Comparison of ENCODE assay signal across 11 cellular contexts in the genomic region with DNA sequence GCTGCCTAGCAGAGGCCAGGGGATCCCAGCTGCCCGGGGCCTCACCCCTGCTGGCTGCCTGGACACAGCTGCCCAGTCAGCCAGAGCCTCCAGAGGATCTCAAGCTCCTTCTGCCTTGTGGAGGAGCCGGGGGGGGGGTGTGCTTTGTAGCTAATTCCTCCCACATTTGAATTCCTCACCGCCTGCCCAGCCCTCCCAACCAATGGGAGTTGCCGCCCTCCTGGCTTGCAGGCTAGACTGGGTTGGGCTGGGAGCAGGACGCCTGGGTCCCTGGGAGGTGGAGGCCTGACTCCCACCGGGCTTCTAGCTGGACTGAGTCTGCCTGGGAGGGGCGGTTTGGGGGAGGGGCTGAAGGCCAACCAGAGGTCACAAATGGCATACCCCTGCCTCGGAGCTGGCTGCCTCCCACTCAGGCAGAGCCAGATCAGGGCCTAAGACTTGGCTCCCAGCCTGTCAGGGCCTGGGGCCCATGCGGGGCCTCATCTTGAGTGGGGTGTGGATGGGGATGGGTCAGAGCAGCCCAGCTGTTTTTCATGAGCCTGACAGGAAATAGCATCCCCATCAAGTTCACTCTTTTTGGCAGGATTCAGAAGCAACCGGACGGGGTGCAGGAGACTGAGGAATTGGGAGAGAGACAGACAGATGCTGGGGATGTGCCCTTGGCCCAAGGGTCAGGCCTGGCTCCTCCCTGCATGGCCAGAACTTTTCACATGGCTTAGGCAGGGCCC. TPM values are rescaled to one million over a fixed set of nuclear protein-coding genes. Genes with fewer than 3 reads are reported as not detected.
A peak's percentile ranks its signal among the peaks of the same experiment; 100 is the strongest.
DNase-seq lines count a peak whose midpoint lies in the region; ATAC-seq and TF ChIP-seq lines count a peak whose summit lies in the region.
"Had no signal": no experiment of that assay in that cellular context is flagged by ENCODE, and none has a peak within 500 bp of the region (broad histone marks: within the 10 kb centered on the region; RNA-seq: fewer than 3 reads in every experiment).

No MANE protein-coding gene starts in this region.

- H3K27me3 Mint-ChIP-seq in activated naive CD4-positive, alpha-beta T cell treated with anti-CD3 and anti-CD28 coated beads, Interleukin-2, amount 10 ng/mL, durations not matched to agents 7 days and 5 days: no peaks in the 10 kb centered on the region
- H3K27me3 Mint-ChIP-seq in activated T-cell treated with anti-CD3 and anti-CD28 coated beads, Interleukin-2, amount 50 U/mL, for 4 hours (ENCODE audit: low read depth): no peaks in the 10 kb centered on the region

- H3K36me3 ChIP-seq in HEK293 (ENCODE audit: control insufficient read depth in 2 of 2, insufficient read depth in 1 of 2, low read length in 2 of 2) (peaks cover 0 to 89% of the 10 kb centered on the region in 2 experiments; a peak in 1 of 3 replicates), stomach smooth muscle (ENCODE audit: control insufficient read depth in 2 of 2, insufficient read depth in 2 of 2, low read length in 2 of 2) (peaks cover 50 to 52% of the 10 kb centered on the region in 2 donors)

- no peaks in the 10 kb centered on the region for H3K4me1 ChIP-seq in HEK293 (ENCODE audit: control insufficient read depth, insufficient read depth, low read length)
- H3K4me1 ChIP-seq in stomach smooth muscle (ENCODE audit: control insufficient read depth, insufficient read depth, low read length): peaks cover 22% of the 10 kb centered on the region

- H3K27me3 ChIP-seq in stomach smooth muscle (ENCODE audit: control insufficient read depth in 1 of 2, insufficient read depth in 2 of 2, low read length in 2 of 2): no peaks in the 10 kb centered on the region
- H3K27me3 ChIP-seq: dorsolateral prefrontal cortex had no signal

- TF ChIP-seq CTCF in HEK293 (tag by site-specific recombination; IDR thresholded peaks at IDR 0.05): no peak

- H3K4me1 Mint-ChIP-seq in activated naive CD4-positive, alpha-beta T cell treated with anti-CD3 and anti-CD28 coated beads, Interleukin-2, amount 10 ng/mL, durations not matched to agents 7 days and 5 days: no peaks in the 10 kb centered on the region
- no peaks in the 10 kb centered on the region for H3K4me1 Mint-ChIP-seq in activated T-cell treated with anti-CD3 and anti-CD28 coated beads, Interleukin-2, amount 50 U/mL, for 4 hours (ENCODE audit: low read depth)

- H3K27ac ChIP-seq in HEK293 (ENCODE audit: extremely low read depth, low read depth, low read length): no peak overlapping the region
- H3K27ac ChIP-seq in stomach smooth muscle (ENCODE audit: low read length): peak overlapping the region; percentile 31
- H3K27ac ChIP-seq: SK-N-MC had no signal

- H3K9me3 ChIP-seq in HEK293 (ENCODE audit: control insufficient read depth, insufficient read depth, low read depth, low read length): no peaks in the 10 kb centered on the region
- H3K9me3 ChIP-seq in stomach smooth muscle (ENCODE audit: control insufficient read depth in 2 of 2, low read length in 2 of 2): no peaks in the 10 kb centered on the region

- no peaks in the 10 kb centered on the region for H3K9me3 Mint-ChIP-seq in activated naive CD4-positive, alpha-beta T cell treated with anti-CD3 and anti-CD28 coated beads, Interleukin-2, amount 10 ng/mL, durations not matched to agents 7 days and 5 days
- H3K9me3 Mint-ChIP-seq in activated T-cell treated with anti-CD3 and anti-CD28 coated beads, Interleukin-2, amount 50 U/mL, for 4 hours: no peaks in the 10 kb centered on the region

- CTCF ChIA-PET in HEK293 (lab: Yijun Ruan, JAX): interaction anchor here (0.6 to 1.5 kb wide), 4 partner anchors 21 to 57 kb away, joined by 3 to 5 read pairs (median 3); no protein-coding TSS in a partner anchor
- CTCF ChIA-PET in activated naive CD4-positive, alpha-beta T cell treated with anti-CD3 and anti-CD28 coated beads, Interleukin-2, amount 10 ng/mL, durations not matched to agents 7 days and 5 days (lab: Charles Lee): interaction anchor here (0.8 to 1.4 kb wide), 4 partner anchors 18 to 474 kb away, joined by 3 to 5 read pairs (median 4); a partner anchor contains a TSS

- no peak overlapping the region for H3K4me3 Mint-ChIP-seq in activated naive CD4-positive, alpha-beta T cell treated with anti-CD3 and anti-CD28 coated beads, Interleukin-2, amount 10 ng/mL, durations not matched to agents 7 days and 5 days
- H3K4me3 Mint-ChIP-seq in activated T-cell treated with anti-CD3 and anti-CD28 coated beads, Interleukin-2, amount 50 U/mL, for 4 hours: no peak overlapping the region

- peaks cover 58% of the 10 kb centered on the region for H3K36me3 Mint-ChIP-seq in activated naive CD4-positive, alpha-beta T cell treated with anti-CD3 and anti-CD28 coated beads, Interleukin-2, amount 10 ng/mL, durations not matched to agents 7 days and 5 days
- H3K36me3 Mint-ChIP-seq in activated T-cell treated with anti-CD3 and anti-CD28 coated beads, Interleukin-2, amount 50 U/mL, for 4 hours (ENCODE audit: insufficient read depth): peaks cover 49% of the 10 kb centered on the region

- POLR2A ChIA-PET in HEK293 (lab: Yijun Ruan, JAX): no interaction called here

- H3K9ac ChIP-seq in stomach smooth muscle (ENCODE audit: low read length in 2 of 2): no peak overlapping the region

- H3K27ac Mint-ChIP-seq in activated naive CD4-positive, alpha-beta T cell treated with anti-CD3 and anti-CD28 coated beads, Interleukin-2, amount 10 ng/mL, durations not matched to agents 7 days and 5 days: no peak overlapping the region

- ATAC-seq in left lobe of liver (peak; percentile 32), HG03139 (IDR thresholded peaks at IDR 0.05; ENCODE audit: unreplicated experiment) (no peak)
- ATAC-seq in activated T-cell treated with anti-CD3 and anti-CD28 coated beads, Interleukin-2, amount 50 U/mL, for 4 hours: no peak

- no peak overlapping the region for H3K4me3 ChIP-seq in HEK293 (ENCODE audit: low read depth, low read length)
- peak overlapping the region in 1 of 2 donors; percentile 64 for H3K4me3 ChIP-seq in stomach smooth muscle (ENCODE audit: low read length in 2 of 2)
- H3K4me3 ChIP-seq: SK-N-MC had no signal

- peak; percentile 88 for DNase-seq in dedifferentiated amniotic fluid mesenchymal stem cell (ENCODE audit: extremely low spot score)
- DNase-seq in left lobe of liver (ENCODE audit: low spot score): no peak
- DNase-seq in activated naive CD4-positive, alpha-beta T cell treated with anti-CD3 and anti-CD28 coated beads, Interleukin-2, amount 10 ng/mL, durations not matched to agents 7 days and 5 days: no peak
- no peak for DNase-seq in NCI-H1092 (lab: John Stamatoyannopoulos, UW)
- DNase-seq in activated T-cell treated with anti-CD3 and anti-CD28 coated beads, Interleukin-2, amount 50 U/mL, for 4 hours: no peak
- DNase-seq: NCI-H2081 treated with DMSO at 0.1 percent for 48 hours had no signal

TF ChIP-seq in HEK293, 187 proteins besides CTCF, POLR2A, EP300 and RAD21:
- TF ChIP-seq ZNF776 (tag by site-specific recombination; IDR thresholded peaks at IDR 0.05; ENCODE audit: borderline replicate concordance) (no peak), ZBTB1 (tag by site-specific recombination; IDR thresholded peaks at IDR 0.05) (no peak), SCRT2 (tag by site-specific recombination; IDR thresholded peaks at IDR 0.05) (no peak), ZFHX2 (tag by site-specific recombination; conservative IDR thresholded peaks at IDR 0.05) (0 out of 2 replicates have a peak, but pooled peaks have one; percentile 8), GLIS1 (tag by site-specific recombination; IDR thresholded peaks at IDR 0.05) (0 out of 2 replicates have a peak, but pooled peaks have one; percentile 22)

RNA-seq across cellular contexts. Expression of a gene that starts 29.2 kb away (rescaled TPM):
- 20.3 TPM for total RNA-seq in left lobe of liver
- under 1 TPM; 0.53 to 0.71 (median 0.60) TPM for total RNA-seq in activated T-cell treated with anti-CD3 and anti-CD28 coated beads, Interleukin-2, amount 50 U/mL, for 4 hours

RNA-seq across cellular contexts. Expression of a gene that starts 48.8 kb away (rescaled TPM):
- total RNA-seq in left lobe of liver: 37.5 TPM
- 10 to 100 TPM; 52.3 to 58.1 (median 52.8) TPM for total RNA-seq in activated T-cell treated with anti-CD3 and anti-CD28 coated beads, Interleukin-2, amount 50 U/mL, for 4 hours

Comparison
In these comparisons a context has a peak if more than half of its experiments do, and no peak if none do; other contexts are left out.
1. RNA of a gene that starts 29.2 kb away (total RNA-seq): 20.3 TPM in left lobe of liver (single experiment); 0.53 to 0.71 TPM in activated T-cell treated with anti-CD3 and anti-CD28 coated beads, Interleukin-2, amount 50 U/mL, for 4 hours; every median in the first group is over 10 times any median in the second.